ENCODE assay signal across 9 cellular contexts in genomic region chr1:231691618-231692259, GRCh38.
A peak's percentile ranks its signal among the peaks of the same experiment; 100 is the strongest.
DNase-seq lines count a peak whose midpoint lies in the region; ATAC-seq, FAIRE-seq and TF ChIP-seq lines count a peak whose summit lies in the region.
"Had no signal": no experiment of that assay in that cellular context is flagged by ENCODE, and none has a peak within 500 bp of the region (broad histone marks: within the 10 kb centered on the region; RNA-seq: fewer than 3 reads in every experiment).

No MANE protein-coding gene starts in this region.

- peak overlapping the region; percentile 88 for H3K27ac Mint-ChIP-seq in osteocyte (ENCODE audit: unreplicated experiment)
- no peak overlapping the region for H3K27ac Mint-ChIP-seq in natural killer cell treated with Interleukin-12 subunit alpha and Interleukin-12 subunit beta and Interleukin-15 and Interleukin-18, amount 100 ng/mL, for 72 hours
- H3K27ac Mint-ChIP-seq: activated T-helper 1 cell treated with anti-CD3 and anti-CD28 coated beads, Interleukin-12 subunit alpha, Interleukin-12 subunit beta, Interleukin-2, Interleukin-4 antibody, amounts not matched to agents 30 ng/mL and 10 ng/mL and 1 ng/mL, durations not matched to agents 14 hours and 24 hours and 36 hours had no signal

- H3K9me3 Mint-ChIP-seq in osteocyte (ENCODE audit: unreplicated experiment) = peaks cover 4% of the 10 kb centered on the region
- H3K9me3 Mint-ChIP-seq in natural killer cell treated with Interleukin-12 subunit alpha and Interleukin-12 subunit beta and Interleukin-15 and Interleukin-18, amount 100 ng/mL, for 72 hours = peaks cover 4% of the 10 kb centered on the region

- H3K27me3 Mint-ChIP-seq in osteocyte (ENCODE audit: unreplicated experiment) = no peaks in the 10 kb centered on the region
- H3K27me3 Mint-ChIP-seq in natural killer cell treated with Interleukin-12 subunit alpha and Interleukin-12 subunit beta and Interleukin-15 and Interleukin-18, amount 100 ng/mL, for 72 hours = no peaks in the 10 kb centered on the region

- peaks cover 58% of the 10 kb centered on the region for H3K4me1 Mint-ChIP-seq in osteocyte (ENCODE audit: unreplicated experiment)
- peaks cover 0 to 10% of the 10 kb centered on the region in 2 donors for H3K4me1 Mint-ChIP-seq in natural killer cell treated with Interleukin-12 subunit alpha and Interleukin-12 subunit beta and Interleukin-15 and Interleukin-18, amount 100 ng/mL, for 72 hours (ENCODE audit: low read depth in 2 of 2)

- H3K4me3 ChIP-seq in fibroblast of mammary gland (ENCODE audit: control insufficient read depth, low read depth, low read length) = no peak overlapping the region

- peaks cover 22% of the 10 kb centered on the region for H3K36me3 Mint-ChIP-seq in osteocyte (ENCODE audit: unreplicated experiment)
- H3K36me3 Mint-ChIP-seq in natural killer cell treated with Interleukin-12 subunit alpha and Interleukin-12 subunit beta and Interleukin-15 and Interleukin-18, amount 100 ng/mL, for 72 hours = peaks cover 6% of the 10 kb centered on the region

- H3K4me3 Mint-ChIP-seq in osteocyte (ENCODE audit: unreplicated experiment) = peak overlapping the region; percentile 22
- no peak overlapping the region for H3K4me3 Mint-ChIP-seq in natural killer cell treated with Interleukin-12 subunit alpha and Interleukin-12 subunit beta and Interleukin-15 and Interleukin-18, amount 100 ng/mL, for 72 hours
- H3K4me3 Mint-ChIP-seq: activated T-helper 1 cell treated with anti-CD3 and anti-CD28 coated beads, Interleukin-12 subunit alpha, Interleukin-12 subunit beta, Interleukin-2, Interleukin-4 antibody, amounts not matched to agents 30 ng/mL and 10 ng/mL and 1 ng/mL, durations not matched to agents 14 hours and 24 hours and 36 hours had no signal

- FAIRE-seq in RCC 7860 (lab: Jason Lieb, UNC) = no peak

- ATAC-seq in GM18502 (IDR thresholded peaks at IDR 0.05; ENCODE audit: poor library complexity, unreplicated experiment) = no peak
- no peak for ATAC-seq in natural killer cell treated with Interleukin-12 subunit alpha and Interleukin-12 subunit beta and Interleukin-15 and Interleukin-18, amount 100 ng/mL, for 72 hours

- DNase-seq in EL = peak; percentile 55
- peak; percentile 12 for DNase-seq in RCC 7860 (ENCODE audit: low spot score)
- DNase-seq in fibroblast of mammary gland (ENCODE audit: low read depth) = peak; percentile 14
- DNase-seq in osteocyte (ENCODE audit: extremely low spot score, unreplicated experiment) = peak; percentile 96
- no peak for DNase-seq in middle frontal gyrus (ENCODE audit: extremely low spot score, low spot score)
- DNase-seq in central memory CD4-positive, alpha-beta T cell = no peak
- no peak for DNase-seq in natural killer cell treated with Interleukin-12 subunit alpha and Interleukin-12 subunit beta and Interleukin-15 and Interleukin-18, amount 100 ng/mL, for 72 hours (ENCODE audit: low spot score)

- TF ChIP-seq CTCF in fibroblast of mammary gland (conservative IDR thresholded peaks at IDR 0.05; ENCODE audit: control insufficient read depth, insufficient read depth, low read depth, low read length) (peak; percentile 58), osteocyte (IDR thresholded peaks at IDR 0.05) (peak; percentile 96)

Comparison
In these comparisons a context has a peak if more than half of its experiments do, and no peak if none do; other contexts are left out.
1. DNase-seq: peak in EL (single experiment), RCC 7860 (single experiment), fibroblast of mammary gland (single experiment) and osteocyte (single experiment); none in middle frontal gyrus (single experiment), central memory CD4-positive, alpha-beta T cell (single experiment) and natural killer cell treated with Interleukin-12 subunit alpha and Interleukin-12 subunit beta and Interleukin-15 and Interleukin-18, amount 100 ng/mL, for 72 hours (single experiment).